9 cellular contexts compared by ENCODE assay signal in the genomic region with DNA sequence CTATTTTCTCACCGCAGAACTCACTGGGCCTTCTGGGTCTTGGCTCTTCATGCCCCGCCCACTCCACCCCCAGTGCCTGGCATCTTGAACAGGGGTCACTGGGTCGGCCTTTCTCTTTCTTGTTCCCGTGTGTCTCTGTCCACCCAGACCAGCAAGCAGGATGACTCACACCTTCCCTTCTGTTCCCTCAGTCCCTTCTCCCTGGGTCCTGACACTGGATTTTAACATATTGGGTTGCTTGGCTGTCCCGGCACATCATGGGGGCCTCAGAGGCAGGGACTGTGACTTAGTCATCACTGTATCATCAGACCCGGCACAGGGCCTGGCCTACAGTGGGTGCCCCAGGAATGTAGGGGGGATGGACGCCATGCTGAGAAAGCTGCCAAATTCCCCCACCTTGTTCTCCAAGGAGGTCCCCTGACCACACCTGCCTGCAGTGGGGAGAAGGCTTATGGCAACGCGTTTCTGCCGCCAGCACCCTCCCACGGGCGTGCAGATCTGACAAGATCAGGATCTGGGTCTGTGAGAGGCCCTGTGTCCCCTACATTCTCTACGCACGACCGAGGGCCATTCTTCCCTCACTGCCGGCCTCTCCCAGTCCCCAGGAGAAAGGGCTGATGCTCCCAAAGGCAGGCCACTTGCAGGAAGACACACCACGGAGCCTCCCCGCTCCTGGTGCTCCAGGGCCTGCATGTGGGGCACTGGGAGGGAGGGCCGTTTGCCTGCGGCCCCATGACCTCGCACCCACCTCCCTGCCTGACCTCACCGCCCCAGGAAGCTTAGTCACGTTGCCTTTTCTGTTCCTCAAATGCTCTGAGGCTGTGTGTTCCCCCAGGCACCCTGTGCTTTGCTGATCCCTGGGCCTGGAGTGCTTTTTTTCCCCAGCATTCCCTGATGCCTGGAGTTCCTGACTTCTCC.
DNase-seq lines count a peak whose midpoint lies in the region; ATAC-seq lines count a peak whose summit lies in the region.
"Had no signal": no experiment of that assay in that cellular context is flagged by ENCODE, and none has a peak within 500 bp of the region (broad histone marks: within the 10 kb centered on the region; RNA-seq: fewer than 3 reads in every experiment).

No MANE protein-coding gene starts in this region.

- no peaks in the 10 kb centered on the region for H3K79me2 ChIP-seq in ACC112 (ENCODE audit: control insufficient read depth, insufficient read depth, low read length, unreplicated experiment)

- ATAC-seq in HG02798 (IDR thresholded peaks at IDR 0.05; ENCODE audit: poor library complexity, unreplicated experiment): no peak

- DNase-seq in HT1080 (ENCODE audit: low read depth): peak; percentile 89
- DNase-seq in amniotic stem cell (lab: John Stamatoyannopoulos, UW): peak; percentile 24
- peak; percentile 28 for DNase-seq in iPS DF 19.7 (ENCODE audit: low read depth, low spot score)
- no peak for DNase-seq in DMS79 (lab: John Stamatoyannopoulos, UW)
- no peak for DNase-seq in activated CD4-positive, alpha-beta T cell treated with anti-CD3 and anti-CD28 coated beads for 48 hours
- no peak for DNase-seq in activated CD4-positive, CD25-positive, alpha-beta regulatory T cell treated with anti-CD3 and anti-CD28 coated beads, Interleukin-2, amount 50 U/mL, for 72 hours
- DNase-seq: BE2C had no signal

- no peaks in the 10 kb centered on the region for H3K27me3 ChIP-seq in ACC112 (ENCODE audit: insufficient read depth, low read length)
- H3K27me3 ChIP-seq: BE2C had no signal

- H3K36me3 ChIP-seq in ACC112 (ENCODE audit: insufficient read depth, low read length): no peaks in the 10 kb centered on the region
- H3K36me3 ChIP-seq: BE2C had no signal

- H2AFZ ChIP-seq in ACC112 (ENCODE audit: low read length, unreplicated experiment): peak overlapping the region; percentile 1

- H3K27ac ChIP-seq in ACC112 (ENCODE audit: low read depth, low read length): peak overlapping the region; percentile 82

- H3K4me1 ChIP-seq in ACC112 (ENCODE audit: control insufficient read depth, insufficient read depth, low read length, unreplicated experiment): peaks cover 31% of the 10 kb centered on the region
- H3K4me1 ChIP-seq: BE2C had no signal

- H3K4me3 ChIP-seq in ACC112 (ENCODE audit: low read depth, low read length): peak overlapping the region; percentile 27

Comparison
In these comparisons a context has a peak if more than half of its experiments do, and no peak if none do; other contexts are left out.
1. DNase-seq: peak in HT1080 (single experiment), amniotic stem cell (single experiment) and iPS DF 19.7 (single experiment); none in DMS79 (single experiment), activated CD4-positive, alpha-beta T cell treated with anti-CD3 and anti-CD28 coated beads for 48 hours (single experiment) and activated CD4-positive, CD25-positive, alpha-beta regulatory T cell treated with anti-CD3 and anti-CD28 coated beads, Interleukin-2, amount 50 U/mL, for 72 hours (single experiment).